ENCODE assay signal across 8 cellular contexts in genomic region chr6:52976591-52977035, GRCh38. TPM values are rescaled to one million over a fixed set of nuclear protein-coding genes. Genes with fewer than 3 reads are reported as not detected.
DNase-seq lines count a peak whose midpoint lies in the region; ATAC-seq and TF ChIP-seq lines count a peak whose summit lies in the region.

No MANE protein-coding gene starts in this region.

- TF ChIP-seq CTCF in mucosa of descending colon (IDR thresholded peaks at IDR 0.05) (no peak), ascending aorta (IDR thresholded peaks at IDR 0.05) (no peak)

- H3K4me3 ChIP-seq in mucosa of descending colon (no peak overlapping the region), ascending aorta (no peak overlapping the region)

- H3K27me3 ChIP-seq in ascending aorta = no peaks in the 10 kb centered on the region

- peak; percentile 65 to 76 for DNase-seq in NOMO-1 (lab: John Stamatoyannopoulos, UW; ENCODE audit: unreplicated experiment in 2 of 2)
- no peak for DNase-seq in mucosa of descending colon
- no peak for DNase-seq in HPDE6-E6E7 (ENCODE audit: extremely low spot score)
- no peak for DNase-seq in ascending aorta (ENCODE audit: low spot score in 2 of 2)

- ATAC-seq in GM18861 (IDR thresholded peaks at IDR 0.05; ENCODE audit: unreplicated experiment) = peak; percentile 71
- peak; percentile 93 for ATAC-seq in GM21786 (IDR thresholded peaks at IDR 0.05; ENCODE audit: unreplicated experiment)
- ATAC-seq in mucosa of descending colon = peak; percentile 60
- ATAC-seq in HG03520 (IDR thresholded peaks at IDR 0.05; ENCODE audit: unreplicated experiment) = no peak
- ATAC-seq in GM19397 (IDR thresholded peaks at IDR 0.05; ENCODE audit: unreplicated experiment) = no peak

- intact Hi-C loops in mucosa of descending colon (cut with DNase I, micrococcal nuclease) = no loop called here
- intact Hi-C loops in ascending aorta (cut with DNase I) = no loop called here

- H3K4me1 ChIP-seq in mucosa of descending colon (ENCODE audit: low read depth) (peaks cover 5% of the 10 kb centered on the region), ascending aorta (no peaks in the 10 kb centered on the region)

- no peak overlapping the region for H3K27ac ChIP-seq in ascending aorta

- H3K9me3 ChIP-seq in mucosa of descending colon (no peaks in the 10 kb centered on the region), ascending aorta (no peaks in the 10 kb centered on the region)

- H3K36me3 ChIP-seq in mucosa of descending colon (ENCODE audit: low read depth) (no peaks in the 10 kb centered on the region), ascending aorta (peaks cover 0 to 4% of the 10 kb centered on the region in 2 donors)

RNA-seq across cellular contexts. Expression of gene GSTA4, which starts 18.5 kb away (rescaled TPM):
- total RNA-seq in mucosa of descending colon = 10 to 100 TPM in 2 of 3 donors, 1 to 10 TPM in 1; 8.3 to 15.5 (median 14.7) TPM
- 1.7 TPM for total RNA-seq in ascending aorta

Comparison
In these comparisons a context has a peak if more than half of its experiments do, and no peak if none do; other contexts are left out.
1. ATAC-seq: peak in GM18861 (single experiment), GM21786 (single experiment) and mucosa of descending colon (single experiment); none in HG03520 (single experiment) and GM19397 (single experiment).
2. DNase-seq: peak in NOMO-1 (2 of 2); none in mucosa of descending colon (0 of 3), HPDE6-E6E7 (single experiment) and ascending aorta (0 of 2).